In the genomic region with DNA sequence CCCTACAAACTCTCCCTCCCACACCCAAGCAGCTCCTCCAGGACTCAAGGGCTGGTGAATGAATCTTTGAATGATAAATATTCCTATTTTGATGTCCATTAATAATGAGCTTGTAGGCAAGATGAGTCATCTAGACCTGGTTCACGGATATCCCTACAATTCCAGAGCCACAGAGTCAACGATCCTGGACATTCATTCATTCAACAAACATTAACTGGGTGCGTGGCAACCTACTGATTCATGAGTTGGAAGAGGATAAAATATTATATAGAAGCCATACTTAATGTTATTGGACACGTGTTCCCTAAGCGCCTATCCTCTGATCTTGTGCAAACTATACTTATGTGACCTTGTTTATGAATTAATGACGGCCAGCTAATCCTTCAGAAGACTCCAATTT, we compare ENCODE assay signal across 7 cellular contexts. TPM values are rescaled to one million over a fixed set of nuclear protein-coding genes. Genes with fewer than 3 reads are reported as not detected.
DNase-seq lines count a peak whose midpoint lies in the region; ATAC-seq and TF ChIP-seq lines count a peak whose summit lies in the region.
"Had no signal": no experiment of that assay in that cellular context is flagged by ENCODE, and none has a peak within 500 bp of the region (broad histone marks: within the 10 kb centered on the region; RNA-seq: fewer than 3 reads in every experiment).

No MANE protein-coding gene starts in this region.

- H3K36me3 ChIP-seq in IMR-90 (ENCODE audit: control insufficient read depth, insufficient read depth, low read length) (no peaks in the 10 kb centered on the region), osteoblast (ENCODE audit: insufficient read depth, low read length) (no peaks in the 10 kb centered on the region)

- TF ChIP-seq CTCF in IMR-90 (conservative IDR thresholded peaks at IDR 0.05; ENCODE audit: low read depth, low read length): no peak
- no peak for TF ChIP-seq CTCF in brain (conservative IDR thresholded peaks at IDR 0.05)
- TF ChIP-seq CTCF in osteoblast (IDR thresholded peaks at IDR 0.05; ENCODE audit: extremely low read depth, low read depth, low read length): no peak

- no peaks in the 10 kb centered on the region for H3K79me2 ChIP-seq in osteoblast (ENCODE audit: insufficient read depth, low read length)

- H3K79me1 ChIP-seq in IMR-90 (ENCODE audit: low read depth in 1 of 2, low read length in 2 of 2): 0 out of 4 replicates have a peak, but pooled peaks cover 0 to 4% of the 10 kb centered on the region in 2 experiments

- no peak overlapping the region for H3K56ac ChIP-seq in IMR-90 (ENCODE audit: extremely low read depth, insufficient read depth, low read length)

- CTCF ChIA-PET in IMR-90 (lab: Yijun Ruan, JAX): interaction anchor here (0.9 to 1.4 kb wide), 4 partner anchors 11 to 111 kb away, joined by 3 to 10 read pairs (median 3); no protein-coding TSS in a partner anchor

- dilution Hi-C loops in IMR-90 (cut with HindIII; ENCODE audit: low sequenced_read_pairs, unreplicated experiment): no loop called here

- no peak for TF ChIP-seq RAD21 in IMR-90 (IDR thresholded peaks at IDR 0.05; ENCODE audit: low read length)

- H3K27ac Mint-ChIP-seq in brain: peak overlapping the region; percentile 74 to 90 (median 76)

- H2AFZ ChIP-seq in IMR-90 (replicated peaks; ENCODE audit: low read length, poor library complexity): peak overlapping the region; percentile 90
- peak overlapping the region; percentile 79 for H2AFZ ChIP-seq in osteoblast (ENCODE audit: low read length)

- H3K27me3 ChIP-seq in IMR-90 (ENCODE audit: control insufficient read depth, insufficient read depth, low read length) (no peaks in the 10 kb centered on the region; the same call in 1 of the 2 replicates), osteoblast (ENCODE audit: insufficient read depth, low read length) (no peaks in the 10 kb centered on the region)
- H3K27me3 ChIP-seq: body of pancreas had no signal

- intact Hi-C loops in IMR-90 (cut with micrococcal nuclease): no loop called here

- ATAC-seq in IMR-90 (ENCODE audit: low read depth) (no peak), HG03571 (IDR thresholded peaks at IDR 0.05; ENCODE audit: unreplicated experiment) (no peak), GM21381 (IDR thresholded peaks at IDR 0.05; ENCODE audit: unreplicated experiment) (no peak)

- H4K5ac ChIP-seq in IMR-90 (ENCODE audit: low read depth, low read length): no peak overlapping the region

- H4K8ac ChIP-seq in IMR-90 (ENCODE audit: low read depth in 2 of 2, low read length in 2 of 2): peak overlapping the region in 1 of 2 experiments; percentile 71; a peak in 1 of 4 replicates

- in situ Hi-C loops in IMR-90 (cut with MboI; ENCODE audit: low sequenced_read_pairs): no loop called here

- no peak for TF ChIP-seq POLR2A in IMR-90 (IDR thresholded peaks at IDR 0.05; ENCODE audit: low read depth, low read length)

- H3K36me3 Mint-ChIP-seq in brain: peaks cover 10% of the 10 kb centered on the region

- no peaks in the 10 kb centered on the region for H4K20me1 ChIP-seq in IMR-90 (ENCODE audit: insufficient read depth, low read length)
- peaks cover 3% of the 10 kb centered on the region for H4K20me1 ChIP-seq in osteoblast (ENCODE audit: insufficient read depth, low read length)

- H3K4me1 Mint-ChIP-seq in brain: peaks cover 50% of the 10 kb centered on the region

- H3K4me1 ChIP-seq in IMR-90 (ENCODE audit: control insufficient read depth, insufficient read depth, low read length) (no peaks in the 10 kb centered on the region; the same call in 1 of the 2 replicates), osteoblast (ENCODE audit: insufficient read depth, low read length) (peaks cover 11% of the 10 kb centered on the region)

- H3K9ac ChIP-seq in IMR-90 (ENCODE audit: low read depth, low read length): no peak overlapping the region

- no peak overlapping the region for H3K23ac ChIP-seq in IMR-90 (ENCODE audit: low read depth, low read length)

- no peak overlapping the region for H2BK120ac ChIP-seq in IMR-90 (ENCODE audit: low read depth, low read length)

- H4K91ac ChIP-seq in IMR-90 (ENCODE audit: insufficient read depth, low read depth, low read length): no peak overlapping the region

- H2AK5ac ChIP-seq in IMR-90 (ENCODE audit: low read depth, low read length): no peak overlapping the region

- no peak overlapping the region for H2BK5ac ChIP-seq in IMR-90 (ENCODE audit: low read depth, low read length, poor library complexity, severe bottlenecking)

- 0 out of 2 replicates have a peak, but pooled peaks cover 5% of the 10 kb centered on the region for H3K9me1 ChIP-seq in IMR-90 (ENCODE audit: insufficient read depth, low read length)

- H3K27ac ChIP-seq in IMR-90 (ENCODE audit: insufficient read depth, low read length): no peak overlapping the region
- H3K27ac ChIP-seq in osteoblast (ENCODE audit: low read depth, low read length): no peak overlapping the region
- H3K27ac ChIP-seq: body of pancreas had no signal

- H3K9me3 Mint-ChIP-seq in brain: peaks cover 0 to 2% (median 0%) of the 10 kb centered on the region in 5 experiments

- no peak overlapping the region for H2BK20ac ChIP-seq in IMR-90 (ENCODE audit: low read depth, low read length)

- no TSS peak for BruUV-seq in IMR-90 (replicated peaks; lab: Mats Ljungman, UMichigan)

- no peak overlapping the region for H3K14ac ChIP-seq in IMR-90 (replicated peaks; ENCODE audit: low read depth, low read length)

- H3K18ac ChIP-seq in IMR-90 (ENCODE audit: low read depth, low read length): no peak overlapping the region

- no peak for DNase-seq in IMR-90
- no peak for DNase-seq in osteoblast (ENCODE audit: insufficient read length, low spot score, missing footprints)
- DNase-seq in NCI-H1092 (lab: John Stamatoyannopoulos, UW): no peak

- H3K27me3 Mint-ChIP-seq in brain: peaks cover 9% of the 10 kb centered on the region

- H3K4me2 ChIP-seq in IMR-90 (ENCODE audit: low read depth, low read length) (peak overlapping the region; percentile 69), osteoblast (ENCODE audit: insufficient read depth, low read length) (peak overlapping the region; percentile 79)

- no peak overlapping the region for H2AK9ac ChIP-seq in IMR-90 (replicated peaks; ENCODE audit: low read depth, low read length, poor library complexity)

- WGBS in IMR-90 (ENCODE audit: extremely low coverage in 2 of 2, insufficient read length in 1 of 2), 2 experiments: no CpG with 5 or more reads among the region's 6 CpGs

- H2BK15ac ChIP-seq in IMR-90 (ENCODE audit: low read depth, low read length): no peak overlapping the region

- H3K4me3 ChIP-seq in IMR-90 (ENCODE audit: insufficient read depth, low read depth, low read length): peak overlapping the region; percentile 12; the same call in 1 of the 2 replicates
- peak overlapping the region; percentile 78 for H3K4me3 ChIP-seq in osteoblast (ENCODE audit: insufficient read depth, low read length)

- no peak overlapping the region for H3K4ac ChIP-seq in IMR-90 (ENCODE audit: low read depth, low read length)

- H3K4me3 Mint-ChIP-seq in brain: peak overlapping the region; percentile 75 to 86 (median 82)

- H3K9me3 ChIP-seq in IMR-90 (ENCODE audit: control insufficient read depth, insufficient read depth, low read length): no peaks in the 10 kb centered on the region
- H3K9me3 ChIP-seq in osteoblast (ENCODE audit: low read depth, low read length): no peaks in the 10 kb centered on the region
- H3K9me3 ChIP-seq: body of pancreas had no signal

- POLR2A ChIA-PET in IMR-90 (lab: Charles Lee; ENCODE audit: unreplicated experiment): interaction anchor here (0.9 kb wide), 1 partner anchor 56 kb away, joined by 3 read pairs; a partner anchor contains a TSS

TF ChIP-seq in IMR-90, 13 proteins besides CTCF, POLR2A, EP300 and RAD21:
- TF ChIP-seq FOS (IDR thresholded peaks at IDR 0.05; ENCODE audit: low read depth, low read length) (0 out of 2 replicates have a peak, but pooled peaks have one; percentile 7), NFE2L2 (IDR thresholded peaks at IDR 0.05; ENCODE audit: low read depth, low read length) (no peak)

RNA-seq across cellular contexts. Expression of a gene that starts 0.4 kb away (rescaled TPM):
- total RNA-seq in IMR-90 (2012; rRNA removed): 2.2 and 2.5 TPM in 2 replicates
- 1.0 and 1.1 TPM in 2 replicates for polyA plus RNA-seq in IMR-90 (2012; rRNA removed)
- polyA plus RNA-seq in IMR-90 (2012; cell fraction: cytosol; rRNA removed): 0.50 and 0.87 TPM in 2 replicates
- polyA plus RNA-seq in IMR-90 (2012; cell fraction: nucleus; rRNA removed; ENCODE audit: low replicate concordance): 0.95 and 1.3 TPM in 2 replicates
- 1.5 TPM for polyA plus RNA-seq in brain (ENCODE audit: insufficient read depth, low read depth, low replicate concordance)
- total RNA-seq in osteoblast: 1.2 and 1.4 TPM in 2 replicates

RNA-seq across cellular contexts. Expression of a gene that starts 28.6 kb away (rescaled TPM):
- not detected in 2 replicates for total RNA-seq in IMR-90 (2012; rRNA removed)
- not detected in 2 replicates for polyA plus RNA-seq in IMR-90 (2012; rRNA removed)
- polyA plus RNA-seq in IMR-90 (2012; cell fraction: cytosol; rRNA removed): not detected in 2 replicates
- polyA plus RNA-seq in IMR-90 (2012; cell fraction: nucleus; rRNA removed; ENCODE audit: low replicate concordance): not detected in 2 replicates
- not detected for polyA plus RNA-seq in brain (ENCODE audit: insufficient read depth, low read depth, low replicate concordance)
- total RNA-seq in osteoblast: not detected in 2 replicates
- total RNA-seq: body of pancreas had no signal

RNA-seq across cellular contexts. Expression of a gene that starts 49.4 kb away (rescaled TPM):
- total RNA-seq in IMR-90 (2012; rRNA removed) (0.54 and 0.83 TPM in 2 replicates), osteoblast (0.88 and 1.1 TPM in 2 replicates)
- polyA plus RNA-seq in IMR-90 (2012; rRNA removed) (0.77 and 0.98 TPM in 2 replicates), brain (ENCODE audit: insufficient read depth, low read depth, low replicate concordance) (0.70 TPM)
- 0.42 and 0.78 TPM in 2 replicates for polyA plus RNA-seq in IMR-90 (2012; cell fraction: cytosol; rRNA removed)
- polyA plus RNA-seq in IMR-90 (2012; cell fraction: nucleus; rRNA removed; ENCODE audit: low replicate concordance): 1.3 and 3.4 TPM in 2 replicates

RNA-seq across cellular contexts. Expression of a gene that starts 55.3 kb away (rescaled TPM):
- total RNA-seq in IMR-90 (2012; rRNA removed) (152 and 155 TPM in 2 replicates), osteoblast (112 and 134 TPM in 2 replicates)
- polyA plus RNA-seq in IMR-90 (2012; rRNA removed) (126 and 134 TPM in 2 replicates), brain (ENCODE audit: insufficient read depth, low read depth, low replicate concordance) (426 TPM)
- polyA plus RNA-seq in IMR-90 (2012; cell fraction: cytosol; rRNA removed): 45.5 and 138 TPM in 2 replicates
- 53.5 and 184 TPM in 2 replicates for polyA plus RNA-seq in IMR-90 (2012; cell fraction: nucleus; rRNA removed; ENCODE audit: low replicate concordance)

RNA-seq across cellular contexts. Expression of a gene that starts 55.4 kb away (rescaled TPM):
- total RNA-seq in IMR-90 (2012; rRNA removed) (10.8 and 13.3 TPM in 2 replicates), osteoblast (9.8 and 11.5 TPM in 2 replicates)
- polyA plus RNA-seq in IMR-90 (2012; rRNA removed) (22.5 and 24.3 TPM in 2 replicates), brain (ENCODE audit: insufficient read depth, low read depth, low replicate concordance) (81.3 TPM)
- polyA plus RNA-seq in IMR-90 (2012; cell fraction: cytosol; rRNA removed): 48.4 and 49.9 TPM in 2 replicates
- polyA plus RNA-seq in IMR-90 (2012; cell fraction: nucleus; rRNA removed; ENCODE audit: low replicate concordance): 24.0 and 35.5 TPM in 2 replicates
